Comparison of ENCODE assay signal across 8 cellular contexts in genomic region chr12:39443704-39444234, GRCh38. TPM values are rescaled to one million over a fixed set of nuclear protein-coding genes. Genes with fewer than 3 reads are reported as not detected.
A peak's percentile ranks its signal among the peaks of the same experiment; 100 is the strongest.
DNase-seq lines count a peak whose midpoint lies in the region; ATAC-seq and TF ChIP-seq lines count a peak whose summit lies in the region.

No MANE protein-coding gene starts in this region.

- H3K4me3 ChIP-seq in GM06990 (replicated peaks; ENCODE audit: low read depth, low read length), result peak overlapping the region; percentile 82
- peak overlapping the region; percentile 77 to 87 (median 85) for H3K4me3 ChIP-seq in Peyer's patch
- H3K4me3 ChIP-seq in epithelial cell of proximal tubule (ENCODE audit: low read depth, low read length), result peak overlapping the region; percentile 79

- no peaks in the 10 kb centered on the region for H3K36me3 Mint-ChIP-seq in neural crest cell (ENCODE audit: low read depth)

- no peaks in the 10 kb centered on the region for H3K27me3 ChIP-seq in GM06990 (replicated peaks; ENCODE audit: control insufficient read depth, insufficient read depth, low read length)
- no peaks in the 10 kb centered on the region for H3K27me3 ChIP-seq in Peyer's patch

- peak overlapping the region; percentile 82 to 91 (median 82) for H3K27ac ChIP-seq in Peyer's patch

- H3K9me3 Mint-ChIP-seq in neural crest cell, result no peaks in the 10 kb centered on the region

- TF ChIP-seq CTCF in GM06990 (IDR thresholded peaks at IDR 0.05; ENCODE audit: insufficient read depth, low read length, poor library complexity, severe bottlenecking) (no peak), Peyer's patch (IDR thresholded peaks at IDR 0.05) (no peak), epithelial cell of proximal tubule (conservative IDR thresholded peaks at IDR 0.05; ENCODE audit: low read depth, low read length) (no peak), neural crest cell (conservative IDR thresholded peaks at IDR 0.05) (no peak)

- H3K27me3 Mint-ChIP-seq in neural crest cell (ENCODE audit: low read depth), result no peaks in the 10 kb centered on the region

- H3K36me3 ChIP-seq in GM06990 (ENCODE audit: control insufficient read depth, insufficient read depth, low read length) (no peaks in the 10 kb centered on the region), Peyer's patch (no peaks in the 10 kb centered on the region)

- DNase-seq in GM06990 (ENCODE audit: extremely low read depth, insufficient read length) (no peak), Peyer's patch (no peak), epithelial cell of proximal tubule (ENCODE audit: low read depth) (peak; percentile 53), neural crest cell (ENCODE audit: low read depth, low spot score) (no peak), DMS114 treated with DMSO at 0.1 percent for 48 hours (lab: John Stamatoyannopoulos, UW; ENCODE audit: unreplicated experiment) (no peak)
- no peak for DNase-seq in activated naive CD4-positive, alpha-beta T cell treated with Interleukin-2 at 50 U/mL for 16 hours

- no peak for ATAC-seq in esophagus mucosa
- no peak for ATAC-seq in activated CD4-positive, CD25-positive, alpha-beta regulatory T cell treated with anti-CD3 and anti-CD28 coated beads, Interleukin-2, amount 50 U/mL, for 24 hours

- peak overlapping the region; percentile 27 for H3K27ac Mint-ChIP-seq in neural crest cell (ENCODE audit: unreplicated experiment)

- no peaks in the 10 kb centered on the region for H3K9me3 ChIP-seq in Peyer's patch

- H3K4me3 Mint-ChIP-seq in neural crest cell, result peak overlapping the region; percentile 84

- H3K4me1 Mint-ChIP-seq in neural crest cell, result peaks cover 33% of the 10 kb centered on the region

- no peak for TF ChIP-seq POLR2A in Peyer's patch (IDR thresholded peaks at IDR 0.05)

- peaks cover 0 to 7% (median 3%) of the 10 kb centered on the region in 4 donors for H3K4me1 ChIP-seq in Peyer's patch

RNA-seq across cellular contexts. Expression of gene KIF21A, which starts 0.8 kb away (rescaled TPM):
- total RNA-seq in Peyer's patch (10 to 100 TPM; 14.7 to 41.3 (median 27.0) TPM), epithelial cell of proximal tubule (14.5 and 20.5 TPM in 2 replicates), neural crest cell (53.6 and 54.8 TPM in 2 replicates), esophagus mucosa (19.0 TPM)
